In genomic region chr4:159273126-159273438, GRCh38 we compare ENCODE assay signal across 1 cellular context.
TF ChIP-seq lines count a peak whose summit lies in the region.

No MANE protein-coding gene starts in this region.

TF ChIP-seq in HepG2, 621 proteins besides CTCF, POLR2A, EP300 and RAD21 (continued from another document and continues in another):
- TF ChIP-seq, protein P1, sequence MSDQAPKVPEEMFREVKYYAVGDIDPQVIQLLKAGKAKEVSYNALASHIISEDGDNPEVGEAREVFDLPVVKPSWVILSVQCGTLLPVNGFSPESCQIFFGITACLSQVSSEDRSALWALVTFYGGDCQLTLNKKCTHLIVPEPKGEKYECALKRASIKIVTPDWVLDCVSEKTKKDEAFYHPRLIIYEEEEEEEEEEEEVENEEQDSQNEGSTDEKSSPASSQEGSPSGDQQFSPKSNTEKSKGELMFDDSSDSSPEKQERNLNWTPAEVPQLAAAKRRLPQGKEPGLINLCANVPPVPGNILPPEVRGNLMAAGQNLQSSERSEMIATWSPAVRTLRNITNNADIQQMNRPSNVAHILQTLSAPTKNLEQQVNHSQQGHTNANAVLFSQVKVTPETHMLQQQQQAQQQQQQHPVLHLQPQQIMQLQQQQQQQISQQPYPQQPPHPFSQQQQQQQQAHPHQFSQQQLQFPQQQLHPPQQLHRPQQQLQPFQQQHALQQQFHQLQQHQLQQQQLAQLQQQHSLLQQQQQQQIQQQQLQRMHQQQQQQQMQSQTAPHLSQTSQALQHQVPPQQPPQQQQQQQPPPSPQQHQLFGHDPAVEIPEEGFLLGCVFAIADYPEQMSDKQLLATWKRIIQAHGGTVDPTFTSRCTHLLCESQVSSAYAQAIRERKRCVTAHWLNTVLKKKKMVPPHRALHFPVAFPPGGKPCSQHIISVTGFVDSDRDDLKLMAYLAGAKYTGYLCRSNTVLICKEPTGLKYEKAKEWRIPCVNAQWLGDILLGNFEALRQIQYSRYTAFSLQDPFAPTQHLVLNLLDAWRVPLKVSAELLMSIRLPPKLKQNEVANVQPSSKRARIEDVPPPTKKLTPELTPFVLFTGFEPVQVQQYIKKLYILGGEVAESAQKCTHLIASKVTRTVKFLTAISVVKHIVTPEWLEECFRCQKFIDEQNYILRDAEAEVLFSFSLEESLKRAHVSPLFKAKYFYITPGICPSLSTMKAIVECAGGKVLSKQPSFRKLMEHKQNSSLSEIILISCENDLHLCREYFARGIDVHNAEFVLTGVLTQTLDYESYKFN (CRISPR knock-in tag; conservative IDR thresholded peaks at IDR 0.05), result 0 out of 2 replicates have a peak, but pooled peaks have one; percentile 26
- TF ChIP-seq ATF7 (IDR thresholded peaks at IDR 0.05) (no peak), ATF7 (CRISPR knock-in tag; IDR thresholded peaks at IDR 0.05) (no peak), CEBPG (CRISPR knock-in tag; IDR thresholded peaks at IDR 0.05) (no peak), PRDM15 (CRISPR knock-in tag; IDR thresholded peaks at IDR 0.05) (no peak), CBX2 (IDR thresholded peaks at IDR 0.05; ENCODE audit: low read depth, low read length) (no peak), CBX2 (CRISPR knock-in tag; IDR thresholded peaks at IDR 0.05; ENCODE audit: low read depth) (no peak), ZNF326 (CRISPR knock-in tag; IDR thresholded peaks at IDR 0.05; ENCODE audit: borderline replicate concordance) (no peak), MTA1 (CRISPR knock-in tag; IDR thresholded peaks at IDR 0.05; ENCODE audit: borderline replicate concordance) (no peak), ZMYM4 (CRISPR knock-in tag; IDR thresholded peaks at IDR 0.05) (no peak), ZNF570 (CRISPR knock-in tag; IDR thresholded peaks at IDR 0.05; ENCODE audit: borderline replicate concordance) (no peak), RERE (CRISPR knock-in tag; IDR thresholded peaks at IDR 0.05; ENCODE audit: low read depth) (no peak), ZNF335 (CRISPR knock-in tag; IDR thresholded peaks at IDR 0.05) (no peak), TCF12 (IDR thresholded peaks at IDR 0.05) (no peak), TCF12 (CRISPR knock-in tag; IDR thresholded peaks at IDR 0.05) (no peak), ZMYM3 (CRISPR knock-in tag; IDR thresholded peaks at IDR 0.05) (no peak), ZNF362 (CRISPR knock-in tag; IDR thresholded peaks at IDR 0.05; ENCODE audit: borderline replicate concordance) (no peak), ZNF775 (CRISPR knock-in tag; IDR thresholded peaks at IDR 0.05; ENCODE audit: borderline replicate concordance) (no peak), ZNF891 (CRISPR knock-in tag; IDR thresholded peaks at IDR 0.05) (no peak), ZBTB20 (CRISPR knock-in tag; IDR thresholded peaks at IDR 0.05; ENCODE audit: borderline replicate concordance, low read depth) (no peak), NAIF1 (CRISPR knock-in tag; IDR thresholded peaks at IDR 0.05; ENCODE audit: borderline replicate concordance) (no peak), ZNF607 (CRISPR knock-in tag; IDR thresholded peaks at IDR 0.05; ENCODE audit: borderline replicate concordance) (no peak), FOXO1 (CRISPR knock-in tag; IDR thresholded peaks at IDR 0.05) (no peak), ATF4 (CRISPR knock-in tag; IDR thresholded peaks at IDR 0.05) (no peak), ATF2 (CRISPR knock-in tag; IDR thresholded peaks at IDR 0.05) (no peak), CREB3 (CRISPR knock-in tag; IDR thresholded peaks at IDR 0.05) (no peak), PLSCR1 (CRISPR knock-in tag; IDR thresholded peaks at IDR 0.05; ENCODE audit: borderline replicate concordance) (no peak), ZFX (CRISPR knock-in tag; IDR thresholded peaks at IDR 0.05; ENCODE audit: low read depth) (no peak)
- TF ChIP-seq, protein P2, sequence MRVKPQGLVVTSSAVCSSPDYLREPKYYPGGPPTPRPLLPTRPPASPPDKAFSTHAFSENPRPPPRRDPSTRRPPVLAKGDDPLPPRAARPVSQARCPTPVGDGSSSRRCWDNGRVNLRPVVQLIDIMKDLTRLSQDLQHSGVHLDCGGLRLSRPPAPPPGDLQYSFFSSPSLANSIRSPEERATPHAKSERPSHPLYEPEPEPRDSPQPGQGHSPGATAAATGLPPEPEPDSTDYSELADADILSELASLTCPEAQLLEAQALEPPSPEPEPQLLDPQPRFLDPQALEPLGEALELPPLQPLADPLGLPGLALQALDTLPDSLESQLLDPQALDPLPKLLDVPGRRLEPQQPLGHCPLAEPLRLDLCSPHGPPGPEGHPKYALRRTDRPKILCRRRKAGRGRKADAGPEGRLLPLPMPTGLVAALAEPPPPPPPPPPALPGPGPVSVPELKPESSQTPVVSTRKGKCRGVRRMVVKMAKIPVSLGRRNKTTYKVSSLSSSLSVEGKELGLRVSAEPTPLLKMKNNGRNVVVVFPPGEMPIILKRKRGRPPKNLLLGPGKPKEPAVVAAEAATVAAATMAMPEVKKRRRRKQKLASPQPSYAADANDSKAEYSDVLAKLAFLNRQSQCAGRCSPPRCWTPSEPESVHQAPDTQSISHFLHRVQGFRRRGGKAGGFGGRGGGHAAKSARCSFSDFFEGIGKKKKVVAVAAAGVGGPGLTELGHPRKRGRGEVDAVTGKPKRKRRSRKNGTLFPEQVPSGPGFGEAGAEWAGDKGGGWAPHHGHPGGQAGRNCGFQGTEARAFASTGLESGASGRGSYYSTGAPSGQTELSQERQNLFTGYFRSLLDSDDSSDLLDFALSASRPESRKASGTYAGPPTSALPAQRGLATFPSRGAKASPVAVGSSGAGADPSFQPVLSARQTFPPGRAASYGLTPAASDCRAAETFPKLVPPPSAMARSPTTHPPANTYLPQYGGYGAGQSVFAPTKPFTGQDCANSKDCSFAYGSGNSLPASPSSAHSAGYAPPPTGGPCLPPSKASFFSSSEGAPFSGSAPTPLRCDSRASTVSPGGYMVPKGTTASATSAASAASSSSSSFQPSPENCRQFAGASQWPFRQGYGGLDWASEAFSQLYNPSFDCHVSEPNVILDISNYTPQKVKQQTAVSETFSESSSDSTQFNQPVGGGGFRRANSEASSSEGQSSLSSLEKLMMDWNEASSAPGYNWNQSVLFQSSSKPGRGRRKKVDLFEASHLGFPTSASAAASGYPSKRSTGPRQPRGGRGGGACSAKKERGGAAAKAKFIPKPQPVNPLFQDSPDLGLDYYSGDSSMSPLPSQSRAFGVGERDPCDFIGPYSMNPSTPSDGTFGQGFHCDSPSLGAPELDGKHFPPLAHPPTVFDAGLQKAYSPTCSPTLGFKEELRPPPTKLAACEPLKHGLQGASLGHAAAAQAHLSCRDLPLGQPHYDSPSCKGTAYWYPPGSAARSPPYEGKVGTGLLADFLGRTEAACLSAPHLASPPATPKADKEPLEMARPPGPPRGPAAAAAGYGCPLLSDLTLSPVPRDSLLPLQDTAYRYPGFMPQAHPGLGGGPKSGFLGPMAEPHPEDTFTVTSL (CRISPR knock-in tag; IDR thresholded peaks at IDR 0.05; ENCODE audit: borderline replicate concordance), result peak; percentile 50; the same call in 1 of the 2 replicates
- TF ChIP-seq, protein P3, sequence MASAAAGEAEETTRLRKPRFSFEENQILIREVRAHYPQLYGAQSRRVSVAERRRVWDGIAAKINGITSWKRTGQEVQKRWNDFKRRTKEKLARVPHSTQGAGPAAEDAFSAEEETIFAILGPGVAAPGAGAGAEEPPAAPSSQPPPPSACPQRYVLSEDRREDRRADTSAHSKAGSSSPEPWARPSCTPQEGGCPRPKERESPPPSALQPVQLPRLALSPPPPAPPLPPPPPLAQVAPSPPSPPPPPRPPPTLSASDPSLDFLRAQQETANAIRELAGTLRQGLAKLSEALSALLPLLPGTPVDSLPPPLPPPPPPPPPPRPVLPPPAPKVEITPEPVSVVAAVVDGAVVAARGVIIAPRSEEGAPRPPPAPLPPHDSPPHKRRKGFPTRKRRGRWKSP (CRISPR knock-in tag; IDR thresholded peaks at IDR 0.05), result no peak
